Comparison of ENCODE assay signal across 1 cellular context in the genomic region with DNA sequence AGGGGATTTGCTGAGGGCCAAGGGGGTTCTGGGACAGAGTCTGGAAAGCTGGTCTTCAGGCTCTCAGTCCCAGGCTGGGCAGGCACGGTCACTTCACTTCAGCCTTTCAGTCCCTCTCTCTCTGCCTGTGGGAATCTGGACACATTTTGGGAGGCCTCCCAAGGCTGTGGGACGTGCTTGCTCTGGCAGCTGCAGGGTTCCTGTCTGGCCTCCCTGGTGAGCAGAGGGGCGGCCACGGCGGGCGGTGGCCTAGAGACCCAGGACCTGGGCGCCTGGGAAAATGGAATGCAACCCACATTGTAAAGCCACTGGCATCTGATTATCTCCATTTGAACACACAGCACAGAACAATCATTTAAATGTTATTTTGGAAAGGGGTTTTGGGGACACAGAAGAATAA.
TF ChIP-seq lines count a peak whose summit lies in the region.

No MANE protein-coding gene starts in this region.

TF ChIP-seq in H1, 55 proteins besides CTCF, POLR2A, EP300 and RAD21:
- TF ChIP-seq TAF1 (IDR thresholded peaks at IDR 0.05; ENCODE audit: low read depth, low read length) (no peak), SIN3A (conservative IDR thresholded peaks at IDR 0.05 in 1 of 2, IDR thresholded peaks at IDR 0.05 in 1 of 2; ENCODE audit: low read depth in 1 of 2, low read length in 2 of 2) (no peak), JUN (IDR thresholded peaks at IDR 0.05; ENCODE audit: low read depth, low read length) (no peak), HDAC6 (IDR thresholded peaks at IDR 0.05; ENCODE audit: low read depth, low read length) (no peak), NANOG (IDR thresholded peaks at IDR 0.05; ENCODE audit: insufficient read depth, low read depth, low read length, poor library complexity, severe bottlenecking) (no peak), BACH1 (IDR thresholded peaks at IDR 0.05; ENCODE audit: low read length) (no peak), FOSL1 (IDR thresholded peaks at IDR 0.05; ENCODE audit: insufficient read depth, low read depth, low read length) (no peak), GTF2F1 (IDR thresholded peaks at IDR 0.05; ENCODE audit: borderline replicate concordance, low read depth, low read length) (no peak), RNF2 (IDR thresholded peaks at IDR 0.05; ENCODE audit: borderline replicate concordance, low read depth, low read length, missing control alignments, poor library complexity, severe bottlenecking) (no peak), CHD1 (IDR thresholded peaks at IDR 0.05; ENCODE audit: low read depth, low read length) (no peak), POLR2AphosphoS5 (IDR thresholded peaks at IDR 0.05; ENCODE audit: low read depth, low read length) (no peak), SUZ12 (IDR thresholded peaks at IDR 0.05; ENCODE audit: low read length) (no peak), ATF2 (IDR thresholded peaks at IDR 0.05; ENCODE audit: low read length) (no peak), TAF7 (optimal IDR thresholded peaks at IDR 0.05; ENCODE audit: borderline replicate concordance, low read depth, low read length) (no peak), SP1 (IDR thresholded peaks at IDR 0.05; ENCODE audit: low read depth, low read length) (no peak), HDAC2 (IDR thresholded peaks at IDR 0.05; ENCODE audit: borderline replicate concordance in 1 of 2, low read depth in 2 of 2, low read length in 2 of 2) (no peak), BCL11A (IDR thresholded peaks at IDR 0.05; ENCODE audit: low read depth in 2 of 2, low read length in 2 of 2) (no peak), SIRT6 (IDR thresholded peaks at IDR 0.05; ENCODE audit: low read length) (no peak), ASH2L (IDR thresholded peaks at IDR 0.05; ENCODE audit: low read length) (no peak), E2F6 (IDR thresholded peaks at IDR 0.05) (no peak)
